21 cellular contexts compared by ENCODE assay signal in genomic region chr21:32311621-32312020, GRCh38. TPM values are rescaled to one million over a fixed set of nuclear protein-coding genes. Genes with fewer than 3 reads are reported as not detected.
"Had no signal": no experiment of that assay in that cellular context is flagged by ENCODE, and none has a peak within 500 bp of the region (broad histone marks: within the 10 kb centered on the region; RNA-seq: fewer than 3 reads in every experiment).

No MANE protein-coding gene starts in this region.

- H3K27ac Mint-ChIP-seq: activated naive CD4-positive, alpha-beta T cell treated with anti-CD3 and anti-CD28 coated beads for 36 hours; immature natural killer cell; progenitor cell of endocrine pancreas; T-helper 2 cell treated with Interferon-gamma antibody and Interleukin-4, amounts not matched to agents 5 μg/mL and 100 μg/mL, for 36 hours; WTC11 had no signal

- H2AFZ ChIP-seq: neural progenitor cell had no signal

- H3K27me3 Mint-ChIP-seq: brain; naive thymus-derived CD4-positive, alpha-beta T cell; progenitor cell of endocrine pancreas; T-cell had no signal

- H3K4me3 Mint-ChIP-seq: activated naive CD4-positive, alpha-beta T cell treated with anti-CD3 and anti-CD28 coated beads for 36 hours; brain; immature natural killer cell; naive thymus-derived CD4-positive, alpha-beta T cell; neural progenitor cell; T-cell; T-helper 2 cell treated with Interferon-gamma antibody and Interleukin-4, amounts not matched to agents 5 μg/mL and 100 μg/mL, for 36 hours; WTC11 had no signal

- H3K4me3 ChIP-seq: left lung, lung, neural progenitor cell had no signal

- DNase-seq: activated CD4-positive, alpha-beta T cell treated with anti-CD3 and anti-CD28 coated beads, Interleukin-2, amount 50 U/mL, for 48 hours; activated effector memory CD4-positive, alpha-beta T cell treated with Interleukin-2 at 50 U/mL for 16 hours; aorta; effector memory CD4-positive, alpha-beta T cell; foreskin melanocyte; immature natural killer cell; left lung; naive thymus-derived CD4-positive, alpha-beta T cell; stimulated activated CD4-positive, alpha-beta T cell treated with anti-CD3 and anti-CD28 coated beads, Interleukin-12 subunit alpha, Interleukin-12 subunit beta, amount 100 ng/mL, for 4 hours; T-cell had no signal

- H3K4me1 Mint-ChIP-seq: brain, immature natural killer cell, T-cell had no signal

- H3K27me3 ChIP-seq: left lung, neural progenitor cell had no signal

- H3K9me3 ChIP-seq: left lung had no signal

- H3K4me2 ChIP-seq: neural progenitor cell had no signal

- H3K27ac ChIP-seq: left lung, neural progenitor cell had no signal

- H3K9me3 Mint-ChIP-seq: activated naive CD4-positive, alpha-beta T cell treated with anti-CD3 and anti-CD28 coated beads for 36 hours; brain; immature natural killer cell; naive thymus-derived CD4-positive, alpha-beta T cell; neural progenitor cell; T-cell; T-helper 2 cell treated with Interferon-gamma antibody and Interleukin-4, amounts not matched to agents 5 μg/mL and 100 μg/mL, for 36 hours; WTC11 had no signal

- H3K36me3 ChIP-seq: neural progenitor cell had no signal

- ATAC-seq: left lung; naive thymus-derived CD4-positive, alpha-beta T cell; SK-N-SH treated with all-trans-retinoic acid at 6 μM for 48 hours; T-cell; WTC11 had no signal

- H3K4me1 ChIP-seq: left lung, neural progenitor cell had no signal

- H3K9ac ChIP-seq: neural progenitor cell had no signal

RNA-seq across cellular contexts. Expression of gene MRAP, which starts 13.0 kb away (rescaled TPM):
- total RNA-seq: activated naive CD4-positive, alpha-beta T cell treated with anti-CD3 and anti-CD28 coated beads for 36 hours; dermis microvascular lymphatic vessel endothelial cell; kidney epithelial cell; naive thymus-derived CD4-positive, alpha-beta T cell; T-cell; urinary bladder; WTC11 had no signal
- polyA plus RNA-seq: immature natural killer cell; naive thymus-derived CD4-positive, alpha-beta T cell had no signal
